In the genomic region with DNA sequence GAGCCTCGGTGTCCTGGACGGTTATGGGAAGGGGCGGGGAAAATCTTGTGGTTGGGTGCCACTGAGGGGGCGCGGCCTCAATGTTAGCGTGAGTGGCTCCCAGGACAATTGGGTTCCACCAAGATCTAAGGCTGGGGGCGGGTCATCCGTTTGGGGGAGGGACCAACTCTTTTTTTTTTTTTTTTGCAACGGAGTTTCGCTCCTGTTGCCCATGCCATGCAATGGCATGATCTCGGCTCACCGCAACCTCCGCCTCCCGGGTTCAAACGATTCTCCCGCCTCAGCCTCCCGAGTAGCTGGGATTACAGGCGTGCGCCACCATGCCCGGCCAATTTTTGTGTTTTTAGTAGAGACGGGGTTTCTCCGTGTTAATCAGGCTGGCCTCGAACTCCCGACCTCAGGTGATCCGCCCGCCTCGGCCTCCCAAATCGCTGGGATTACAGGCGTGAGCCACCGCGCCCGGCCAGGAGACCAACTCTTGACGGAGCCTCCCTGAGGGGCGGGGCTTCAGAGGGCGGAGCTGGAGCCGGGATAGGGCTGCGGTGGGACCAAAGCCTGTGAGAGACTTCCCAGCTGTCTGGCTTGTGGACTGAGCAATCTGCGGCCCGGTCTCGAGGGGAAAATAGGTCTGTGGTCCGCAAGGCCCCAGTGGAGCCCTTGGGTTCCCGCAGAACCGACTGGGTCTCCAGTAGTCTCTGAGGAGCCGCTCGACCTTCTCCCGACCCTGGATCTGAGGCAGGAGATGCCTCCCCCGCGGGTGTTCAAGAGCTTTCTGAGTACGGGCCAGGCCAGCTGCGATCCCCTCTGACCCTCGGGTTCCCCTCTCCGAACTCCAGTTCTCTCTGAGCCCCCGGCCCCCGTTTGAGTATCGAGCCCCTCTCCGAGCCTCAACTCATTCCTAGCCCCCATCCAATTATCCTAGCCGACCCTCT, we compare ENCODE assay signal across 8 cellular contexts. TPM values are rescaled to one million over a fixed set of nuclear protein-coding genes. Genes with fewer than 3 reads are reported as not detected.
DNase-seq lines count a peak whose midpoint lies in the region; ATAC-seq and TF ChIP-seq lines count a peak whose summit lies in the region.

No MANE protein-coding gene starts in this region.

- H3K4me1 ChIP-seq in fibroblast of lung (ENCODE audit: control insufficient read depth, extremely low read depth, insufficient read depth, low read length) (peaks cover 16% of the 10 kb centered on the region), testis (peaks cover 24% of the 10 kb centered on the region)

- 1 to 2% methylated on average over 48 to 57 of the region's 57 CpGs for WGBS in testis, 2 donors

- peak overlapping the region; percentile 26 for H3K9ac ChIP-seq in fibroblast of lung (ENCODE audit: insufficient read depth, low read length)

- peak overlapping the region; percentile 97 for H3K4me2 ChIP-seq in fibroblast of lung (ENCODE audit: extremely low read depth, insufficient read depth, low read length)

- intact Hi-C loops in testis (cut with DNase I; ENCODE audit: low total_unique reads) = no loop called here

- H3K79me2 ChIP-seq in fibroblast of lung (ENCODE audit: control insufficient read depth, insufficient read depth, low read length) = no peaks in the 10 kb centered on the region

- ATAC-seq in HG02840 (IDR thresholded peaks at IDR 0.05; ENCODE audit: low FRiP score, unreplicated experiment) (peak; percentile 78), GM21737 (IDR thresholded peaks at IDR 0.05; ENCODE audit: unreplicated experiment) (no peak)

- H3K4me3 ChIP-seq in fibroblast of lung (replicated peaks in 1 of 4; ENCODE audit: control extremely low read depth in 1 of 4, insufficient read depth in 1 of 4, low read depth in 3 of 4, low read length in 4 of 4) = peak overlapping the region; percentile 33 to 71 (median 49)
- H3K4me3 ChIP-seq in testis = peak overlapping the region; percentile 58 to 69

- DNase-seq in DMS79 (lab: John Stamatoyannopoulos, UW) = peak; percentile 38
- DNase-seq in NCI-H526 (lab: John Stamatoyannopoulos, UW) = peak; percentile 79 to 93
- DNase-seq in activated T-cell treated with anti-CD3 and anti-CD28 coated beads for 4 hours = peak; percentile 28
- DNase-seq in fibroblast of lung (ENCODE audit: low read depth in 2 of 2) = peak; percentile 98 to 100
- DNase-seq in myocyte (ENCODE audit: low read depth) = peak; percentile 100
- peak; percentile 88 for DNase-seq in testis

- H3K9me3 ChIP-seq in fibroblast of lung (ENCODE audit: control insufficient read depth, insufficient read depth, low read depth, low read length) = no peaks in the 10 kb centered on the region
- no peaks in the 10 kb centered on the region for H3K9me3 ChIP-seq in testis

- H2AFZ ChIP-seq in fibroblast of lung (ENCODE audit: low read length) = peak overlapping the region; percentile 34

- H3K27me3 ChIP-seq in fibroblast of lung (ENCODE audit: control insufficient read depth, insufficient read depth, low read length) (no peaks in the 10 kb centered on the region), testis (no peaks in the 10 kb centered on the region)

- TF ChIP-seq CTCF in fibroblast of lung (conservative IDR thresholded peaks at IDR 0.05 in 1 of 2, IDR thresholded peaks at IDR 0.05 in 1 of 2; ENCODE audit: low read depth in 1 of 2, low read length in 2 of 2) = no peak
- no peak for TF ChIP-seq CTCF in testis (IDR thresholded peaks at IDR 0.05)

- no peaks in the 10 kb centered on the region for H4K20me1 ChIP-seq in fibroblast of lung (ENCODE audit: control insufficient read depth, extremely low read depth, insufficient read depth, low read length)

- H3K27ac ChIP-seq in fibroblast of lung (ENCODE audit: insufficient read depth, low read length) (peak overlapping the region; percentile 82), testis (peak overlapping the region; percentile 83 to 93)

- H3K36me3 ChIP-seq in fibroblast of lung (ENCODE audit: control insufficient read depth, insufficient read depth, low read length) = peaks cover 8% of the 10 kb centered on the region
- no peaks in the 10 kb centered on the region for H3K36me3 ChIP-seq in testis (ENCODE audit: low read depth, missing control alignments)

- TF ChIP-seq POLR2A in testis (IDR thresholded peaks at IDR 0.05) = no peak

RNA-seq across cellular contexts. Expression of a gene that starts 1.1 kb away (rescaled TPM):
- total RNA-seq in fibroblast of lung = 6.6 and 8.5 TPM in 2 replicates
- polyA plus RNA-seq in fibroblast of lung = 2.6 and 4.3 TPM in 2 replicates
- 2.7 and 7.9 TPM in 2 replicates for polyA plus RNA-seq in fibroblast of lung (2012)
- 5.3 TPM in 1 of 2 replicates, not detected in the other for polyA minus RNA-seq in fibroblast of lung (ENCODE audit: low replicate concordance)
- 1.2 and 5.5 TPM in 2 replicates for total RNA-seq in myocyte
- polyA plus RNA-seq in myocyte (2012) = 13.4 TPM
- 10 to 100 TPM; 21.6 to 49.0 TPM for total RNA-seq in testis
- polyA plus RNA-seq in testis (ENCODE audit: insufficient read depth, low read depth, low replicate concordance) = 39.0 TPM

RNA-seq across cellular contexts. Expression of a gene that starts 48.0 kb away (rescaled TPM):
- total RNA-seq in fibroblast of lung (88.8 and 101 TPM in 2 replicates), myocyte (109 and 117 TPM in 2 replicates), testis (100 to 1,000 TPM in 1 of 2 donors, 10 to 100 TPM in 1; 60.6 to 103 TPM)
- polyA plus RNA-seq in fibroblast of lung (128 and 146 TPM in 2 replicates), testis (ENCODE audit: insufficient read depth, low read depth, low replicate concordance) (105 TPM)
- polyA plus RNA-seq in fibroblast of lung (2012) = 162 and 173 TPM in 2 replicates
- 232 and 304 TPM in 2 replicates for polyA minus RNA-seq in fibroblast of lung (ENCODE audit: low replicate concordance)
- polyA plus RNA-seq in myocyte (2012) = 189 TPM

RNA-seq across cellular contexts. Expression of a gene that starts 48.0 kb away (rescaled TPM):
- total RNA-seq in fibroblast of lung (29.9 and 31.8 TPM in 2 replicates), myocyte (32.7 and 33.3 TPM in 2 replicates), testis (10 to 100 TPM; 40.8 to 46.3 TPM)
- polyA plus RNA-seq in fibroblast of lung (109 and 126 TPM in 2 replicates), testis (ENCODE audit: insufficient read depth, low read depth, low replicate concordance) (54.9 TPM)
- 49.7 and 52.6 TPM in 2 replicates for polyA plus RNA-seq in fibroblast of lung (2012)
- polyA minus RNA-seq in fibroblast of lung (ENCODE audit: low replicate concordance) = 51.6 and 109 TPM in 2 replicates
- polyA plus RNA-seq in myocyte (2012) = 24.8 TPM

Comparison
In these comparisons a context has a peak if more than half of its experiments do, and no peak if none do; other contexts are left out.
1. DNase-seq: peak in every context shown above with its lines; median percentile 100 in myocyte; 99 in fibroblast of lung; 88 in testis; 86 in NCI-H526; 38 in DMS79; 28 in activated T-cell treated with anti-CD3 and anti-CD28 coated beads for 4 hours.